In genomic region chr2:207148025-207148424, GRCh38 we compare ENCODE assay signal across 1 cellular context.
TF ChIP-seq lines count a peak whose summit lies in the region.

No MANE protein-coding gene starts in this region.

TF ChIP-seq in A549, 52 proteins besides CTCF, POLR2A, EP300 and RAD21 (continued from another document):
- TF ChIP-seq NFE2L2 (conservative IDR thresholded peaks at IDR 0.05; ENCODE audit: low read length), result no peak
TF ChIP-seq in A549: peak in this region for 0.
